8 cellular contexts compared by ENCODE assay signal in the genomic region with DNA sequence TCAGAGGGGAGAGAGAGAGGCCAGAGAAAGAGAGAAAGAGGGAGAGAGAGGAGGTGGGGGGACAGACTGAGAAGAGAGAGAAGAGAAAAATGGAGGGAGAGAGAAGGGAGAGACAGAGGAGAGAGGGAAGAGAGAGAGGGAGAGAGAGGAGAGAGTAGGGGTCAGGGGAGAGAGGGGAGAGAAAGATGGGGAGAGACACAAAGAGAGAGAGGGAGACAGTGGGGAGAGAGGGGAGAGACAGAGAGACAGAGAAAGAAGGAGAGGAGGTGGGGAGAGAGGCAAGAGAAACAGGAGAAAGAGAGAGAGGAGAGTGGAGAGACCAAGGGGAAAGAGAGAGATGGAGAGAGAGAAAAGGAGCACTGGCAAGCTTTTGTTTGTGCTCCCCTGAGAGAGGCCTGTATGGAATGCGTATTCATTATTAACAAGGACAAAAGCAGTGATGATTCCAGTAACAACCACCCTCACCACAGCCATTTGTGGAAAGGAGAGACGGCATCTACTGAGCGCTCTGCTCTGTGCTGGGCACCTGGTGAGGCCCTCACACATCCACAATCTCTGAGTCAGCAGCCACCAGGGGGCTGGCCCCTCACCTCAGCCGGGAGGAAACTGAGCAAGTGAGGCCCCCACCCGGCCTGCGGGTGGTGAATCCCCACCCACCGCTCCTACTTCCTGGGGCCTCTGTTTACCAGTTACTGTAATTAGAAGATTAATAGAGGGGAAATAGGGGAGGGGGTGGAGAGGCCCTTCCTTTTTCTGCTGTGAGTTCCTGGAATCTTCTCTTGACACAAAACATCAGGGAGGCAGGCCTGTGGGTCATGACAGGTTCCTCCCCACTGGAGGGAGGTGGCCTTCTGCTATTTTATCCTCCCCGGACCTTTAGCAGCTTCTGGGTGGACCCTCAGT. TPM values are rescaled to one million over a fixed set of nuclear protein-coding genes. Genes with fewer than 3 reads are reported as not detected.
A peak's percentile ranks its signal among the peaks of the same experiment; 100 is the strongest.
DNase-seq lines count a peak whose midpoint lies in the region; ATAC-seq and TF ChIP-seq lines count a peak whose summit lies in the region.

No MANE protein-coding gene starts in this region.

- no peaks in the 10 kb centered on the region for H3K27me3 ChIP-seq in BLaER1
- H3K27me3 ChIP-seq in left lung, result peaks cover 0 to 30% of the 10 kb centered on the region in 2 donors

- intact Hi-C loops in left lung (cut with DNase I), result no loop called here

- H3K4me1 Mint-ChIP-seq in stimulated activated effector memory CD8-positive, alpha-beta T cell treated with anti-CD3 and anti-CD28 coated beads, Interleukin-12 subunit alpha, Interleukin-12 subunit beta, amount 100 ng/mL, for 72 hours, result peaks cover 78% of the 10 kb centered on the region

- H3K36me3 ChIP-seq in BLaER1, result no peaks in the 10 kb centered on the region
- no peaks in the 10 kb centered on the region for H3K36me3 ChIP-seq in left lung

- peak overlapping the region; percentile 85 for H3K27ac ChIP-seq in BLaER1
- H3K27ac ChIP-seq in left lung, result peak overlapping the region; percentile 33 to 63

- H3K4me3 ChIP-seq in BLaER1 (no peak overlapping the region), left lung (no peak overlapping the region)

- no peaks in the 10 kb centered on the region for H3K9me3 Mint-ChIP-seq in stimulated activated effector memory CD8-positive, alpha-beta T cell treated with anti-CD3 and anti-CD28 coated beads, Interleukin-12 subunit alpha, Interleukin-12 subunit beta, amount 100 ng/mL, for 72 hours

- H3K4me1 ChIP-seq in BLaER1 (peaks cover 91% of the 10 kb centered on the region), left lung (peaks cover 0 to 52% of the 10 kb centered on the region in 2 donors)

- DNase-seq in Kasumi-1 (lab: John Stamatoyannopoulos, UW) (peak; percentile 34 to 38), activated T-cell treated with anti-CD3 and anti-CD28 coated beads for 48 hours (ENCODE audit: low read depth) (peak; percentile 79), left lung (no peak), foreskin melanocyte (no peak), cerebellum (ENCODE audit: low spot score) (no peak)
- peak; percentile 77 to 90 for DNase-seq in stimulated activated effector memory CD8-positive, alpha-beta T cell treated with anti-CD3 and anti-CD28 coated beads, Interleukin-12 subunit alpha, Interleukin-12 subunit beta, amount 100 ng/mL, for 72 hours (ENCODE audit: low spot score in 2 of 2)

- H3K36me3 Mint-ChIP-seq in stimulated activated effector memory CD8-positive, alpha-beta T cell treated with anti-CD3 and anti-CD28 coated beads, Interleukin-12 subunit alpha, Interleukin-12 subunit beta, amount 100 ng/mL, for 72 hours, result peaks cover 18% of the 10 kb centered on the region

- peak overlapping the region; percentile 99 for H3K27ac Mint-ChIP-seq in stimulated activated effector memory CD8-positive, alpha-beta T cell treated with anti-CD3 and anti-CD28 coated beads, Interleukin-12 subunit alpha, Interleukin-12 subunit beta, amount 100 ng/mL, for 72 hours

- H3K9ac ChIP-seq in BLaER1, result peak overlapping the region; percentile 70

- H4K20me1 ChIP-seq in BLaER1, result no peaks in the 10 kb centered on the region

- no peaks in the 10 kb centered on the region for H3K9me3 ChIP-seq in BLaER1
- H3K9me3 ChIP-seq in left lung, result no peaks in the 10 kb centered on the region

- no peak for ATAC-seq in left lung
- ATAC-seq in stimulated activated effector memory CD8-positive, alpha-beta T cell treated with anti-CD3 and anti-CD28 coated beads, Interleukin-12 subunit alpha, Interleukin-12 subunit beta, amount 100 ng/mL, for 72 hours, result peak; percentile 95
- ATAC-seq in HG03045 (IDR thresholded peaks at IDR 0.05; ENCODE audit: unreplicated experiment), result no peak

- H3K4me3 Mint-ChIP-seq in stimulated activated effector memory CD8-positive, alpha-beta T cell treated with anti-CD3 and anti-CD28 coated beads, Interleukin-12 subunit alpha, Interleukin-12 subunit beta, amount 100 ng/mL, for 72 hours, result peak overlapping the region; percentile 74

- TF ChIP-seq CTCF in left lung (IDR thresholded peaks at IDR 0.05), result no peak

- peak overlapping the region; percentile 87 for H3K4me2 ChIP-seq in BLaER1

RNA-seq across cellular contexts. Expression of a gene that starts 14.7 kb away (rescaled TPM):
- total RNA-seq in left lung, result 10 to 100 TPM in 1 of 2 donors, 1 to 10 TPM in 1; 1.7 to 11.2 TPM
- 194 TPM for total RNA-seq in cerebellum

RNA-seq across cellular contexts. Expression of a gene that starts 21.0 kb away (rescaled TPM):
- total RNA-seq in left lung (not detected), cerebellum (not detected)

RNA-seq across cellular contexts. Expression of a gene that starts 24.9 kb away (rescaled TPM):
- total RNA-seq in left lung, result 1 to 10 TPM; 1.0 to 1.3 TPM
- 0.27 TPM for total RNA-seq in cerebellum

RNA-seq across cellular contexts. Expression of a gene that starts 52.8 kb away (rescaled TPM):
- total RNA-seq in left lung (10 to 100 TPM; 51.4 to 69.0 TPM), cerebellum (8.3 TPM)

Comparison
In these comparisons a context has a peak if more than half of its experiments do, and no peak if none do; other contexts are left out.
1. DNase-seq: peak in Kasumi-1 (2 of 2), activated T-cell treated with anti-CD3 and anti-CD28 coated beads for 48 hours (single experiment) and stimulated activated effector memory CD8-positive, alpha-beta T cell treated with anti-CD3 and anti-CD28 coated beads, Interleukin-12 subunit alpha, Interleukin-12 subunit beta, amount 100 ng/mL, for 72 hours (2 of 2); none in left lung (0 of 2), foreskin melanocyte (single experiment) and cerebellum (single experiment).
2. RNA of a gene that starts 14.7 kb away (total RNA-seq): 194 TPM in cerebellum (single experiment); 1.7 to 11.2 TPM in left lung; every median in the first group is over 10 times any median in the second.